ENCODE assay signal across 22 cellular contexts in the genomic region with DNA sequence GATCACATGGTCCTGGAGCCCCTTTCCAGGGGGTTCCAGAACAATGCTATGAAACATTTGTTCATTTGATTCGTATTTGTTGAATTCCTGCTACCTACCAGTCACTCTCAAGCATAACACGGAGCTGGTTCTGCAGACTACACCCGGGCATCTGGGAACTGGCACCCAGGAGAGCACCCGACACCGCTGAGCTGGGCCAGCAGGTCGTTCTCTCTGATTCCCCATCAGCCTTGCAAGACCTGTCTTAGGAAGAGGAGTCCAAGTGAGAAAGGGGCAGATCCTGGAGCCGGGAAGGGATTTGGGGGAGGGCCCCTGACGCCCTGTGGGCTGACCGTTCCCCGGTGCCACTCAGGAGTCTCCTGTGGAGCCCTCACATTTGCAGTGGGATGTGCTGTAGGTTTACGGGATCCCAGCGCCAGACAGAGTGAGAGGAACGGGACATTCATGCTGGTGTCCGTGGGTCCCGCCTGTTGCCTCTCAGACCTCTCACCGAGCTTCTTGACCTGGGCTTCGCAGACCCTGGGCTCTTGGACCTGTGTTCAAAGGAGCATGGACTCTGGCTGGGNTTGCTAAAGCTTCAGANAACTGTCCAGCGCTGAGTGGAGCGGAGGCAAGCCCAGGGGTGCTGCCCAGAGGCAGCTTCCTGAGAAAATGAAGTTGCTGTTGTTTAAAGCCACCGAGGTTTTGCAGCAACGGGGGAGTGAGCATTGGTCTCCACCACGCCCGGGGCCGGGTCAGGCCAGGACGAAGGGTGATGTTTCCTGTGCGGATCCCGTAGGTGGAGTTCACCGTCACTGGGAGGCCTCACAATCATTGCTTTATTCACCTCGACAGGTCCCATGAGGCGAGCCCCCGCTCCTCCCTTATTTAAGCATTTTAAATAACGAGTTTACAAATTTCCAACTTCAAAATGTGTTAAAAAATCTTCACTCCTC. TPM values are rescaled to one million over a fixed set of nuclear protein-coding genes. Genes with fewer than 3 reads are reported as not detected.
DNase-seq lines count a peak whose midpoint lies in the region; ATAC-seq, FAIRE-seq and TF ChIP-seq lines count a peak whose summit lies in the region.
"Had no signal": no experiment of that assay in that cellular context is flagged by ENCODE, and none has a peak within 500 bp of the region (broad histone marks: within the 10 kb centered on the region; RNA-seq: fewer than 3 reads in every experiment).

No MANE protein-coding gene starts in this region.

- H3K4me3 ChIP-seq in HepG2 (replicated peaks in 1 of 3; ENCODE audit: insufficient read depth in 1 of 3, low read depth in 2 of 3, low read length in 3 of 3), result peak overlapping the region in 1 of 3 experiments; percentile 19; a peak in 1 of 6 replicates
- H3K4me3 ChIP-seq in right lobe of liver, result no peak overlapping the region
- no peak overlapping the region for H3K4me3 ChIP-seq in coronary artery
- no peak overlapping the region for H3K4me3 ChIP-seq in upper lobe of right lung
- H3K4me3 ChIP-seq: A549 had no signal

- in situ Hi-C loops in HepG2 (cut with HindIII; ENCODE audit: extremely low pct_ligation_motif_present, low pct_unique_long_range_greater_than_20kb), result no loop called here

- H3K27ac ChIP-seq in HepG2 (ENCODE audit: extremely low read length, insufficient read depth, low read length) (no peak overlapping the region), right lobe of liver (no peak overlapping the region), coronary artery (no peak overlapping the region), upper lobe of right lung (no peak overlapping the region), RWPE1 (no peak overlapping the region)
- H3K27ac ChIP-seq: A549 had no signal

- TF ChIP-seq RAD21 in HepG2 (CRISPR knock-in tag; IDR thresholded peaks at IDR 0.05), result no peak

- FAIRE-seq in HepG2 (lab: Jason Lieb, UNC) (no peak), RCC 7860 (lab: Jason Lieb, UNC) (no peak)
- FAIRE-seq: A549, GM12891, GM18507 had no signal

- H3K9me3 ChIP-seq in HepG2 (ENCODE audit: low read length) (no peaks in the 10 kb centered on the region), right lobe of liver (no peaks in the 10 kb centered on the region), upper lobe of right lung (no peaks in the 10 kb centered on the region)
- H3K9me3 ChIP-seq: A549 had no signal

- H3K4me2 ChIP-seq in HepG2 (ENCODE audit: low read depth, low read length), result peak overlapping the region; percentile 14; the same call in 1 of the 2 replicates
- H3K4me2 ChIP-seq: A549 had no signal

- H3K9ac ChIP-seq in HepG2 (ENCODE audit: insufficient read depth, low read depth, low read length), result no peak overlapping the region

- POLR2A ChIA-PET in HepG2 (lab: Yijun Ruan, JAX) (no interaction called here), RWPE1 (lab: Yijun Ruan, JAX; ENCODE audit: low non-redundant PET) (no interaction called here)

- DNase-seq in HepG2 (ENCODE audit: low spot score) (no peak), right lobe of liver (no peak), coronary artery (ENCODE audit: low spot score) (peak; percentile 69), mesenteric fat pad (ENCODE audit: low spot score) (peak; percentile 57), upper lobe of right lung (peak; percentile 53), RCC 7860 (ENCODE audit: low spot score) (no peak), RWPE1 (ENCODE audit: low spot score) (no peak), NCI-H1105 treated with DMSO at 0.1 percent for 48 hours (lab: John Stamatoyannopoulos, UW) (no peak)
- DNase-seq: CD4-positive, alpha-beta T cell; DMS153; GF-D8; GOT3; KBM-7; NCI-H1417; NCI-H187; NCI-H2107; NCI-H510A; NCI-H748 treated with DMSO at 0.1 percent for 48 hours; OCI-M1 had no signal

- TF ChIP-seq EP300 in HepG2 (IDR thresholded peaks at IDR 0.05; ENCODE audit: low read depth in 2 of 2, low read length in 2 of 2) (no peak), HepG2 (CRISPR knock-in tag; IDR thresholded peaks at IDR 0.05; ENCODE audit: borderline replicate concordance) (no peak)

- intact Hi-C loops in HepG2 (cut with micrococcal nuclease; ENCODE audit: unreplicated experiment), result no loop called here
- intact Hi-C loops in right lobe of liver (cut with DNase I), result no loop called here
- intact Hi-C loops in upper lobe of right lung (cut with DNase I), result no loop called here

- no peaks in the 10 kb centered on the region for H4K20me1 ChIP-seq in HepG2 (ENCODE audit: insufficient read depth, low read length)

- ATAC-seq in HepG2, result peak; percentile 25
- ATAC-seq in right lobe of liver, result no peak
- ATAC-seq in upper lobe of right lung, result no peak

- H3K36me3 ChIP-seq in HepG2 (replicated peaks in 1 of 2; ENCODE audit: control insufficient read depth in 1 of 2, insufficient read depth in 2 of 2, low read length in 2 of 2), result no peaks in the 10 kb centered on the region
- no peaks in the 10 kb centered on the region for H3K36me3 ChIP-seq in right lobe of liver
- no peaks in the 10 kb centered on the region for H3K36me3 ChIP-seq in upper lobe of right lung

- CTCF ChIA-PET in HepG2 (lab: Yijun Ruan, JAX; ENCODE audit: low intra/inter-chr PET ratio, low total read pairs) (no interaction called here), RWPE1 (lab: Yijun Ruan, JAX) (no interaction called here)

- H3K27me3 ChIP-seq in HepG2 (ENCODE audit: control insufficient read depth in 1 of 2, insufficient read depth in 2 of 2, low read length in 2 of 2) (peaks cover 18 to 79% of the 10 kb centered on the region in 2 experiments), right lobe of liver (no peaks in the 10 kb centered on the region), upper lobe of right lung (no peaks in the 10 kb centered on the region)

- no TSS peak for BruUV-seq in HepG2 (replicated peaks; lab: Mats Ljungman, UMichigan)

- TF ChIP-seq POLR2A in HepG2 (IDR thresholded peaks at IDR 0.05; ENCODE audit: insufficient read depth in 1 of 2, low read depth in 2 of 2, low read length in 2 of 2) (no peak), right lobe of liver (IDR thresholded peaks at IDR 0.05) (no peak)

- H3K79me2 ChIP-seq in HepG2 (ENCODE audit: insufficient read depth, low read length), result no peaks in the 10 kb centered on the region

- no peak for TF ChIP-seq CTCF in HepG2 (CRISPR knock-in tag; IDR thresholded peaks at IDR 0.05)
- TF ChIP-seq CTCF in right lobe of liver (IDR thresholded peaks at IDR 0.05), result no peak
- no peak for TF ChIP-seq CTCF in coronary artery (IDR thresholded peaks at IDR 0.05)
- TF ChIP-seq CTCF in upper lobe of right lung (IDR thresholded peaks at IDR 0.05), result no peak
- no peak for TF ChIP-seq CTCF in RWPE1 (conservative IDR thresholded peaks at IDR 0.05; ENCODE audit: low read depth)

- 30% methylated on average over 29 of the region's 32 CpGs for WGBS in HepG2 (ENCODE audit: low lambda C conversion rate)
- WGBS in right lobe of liver (ENCODE audit: insufficient coverage, low coverage, low lambda C conversion rate, missing lambda C conversion rate), result 75% methylated on average over 15 of the region's 32 CpGs

- H3K4me1 ChIP-seq in HepG2 (ENCODE audit: insufficient read depth, low read length) (peaks cover 22% of the 10 kb centered on the region), right lobe of liver (no peaks in the 10 kb centered on the region), upper lobe of right lung (peaks cover 4% of the 10 kb centered on the region)

- H2AFZ ChIP-seq in HepG2 (ENCODE audit: low read length), result no peak overlapping the region

TF ChIP-seq in HepG2, 621 proteins besides CTCF, POLR2A, EP300 and RAD21 (continues in another document):
- no peak for TF ChIP-seq CBX5 (CRISPR knock-in tag; IDR thresholded peaks at IDR 0.05; ENCODE audit: borderline replicate concordance)

RNA-seq across cellular contexts. Expression of gene METRNL, which starts 49.2 kb away (rescaled TPM):
- total RNA-seq in HepG2 (2016; rRNA removed; fragmentation: Illumina TruSeq; extraction: Trizol) (0.66 and 1.2 TPM in 2 replicates), right lobe of liver (10 to 100 TPM in 1 of 6 experiments, 1 to 10 TPM in 5; 2.3 to 18.6 (median 5.9) TPM), mesenteric fat pad (151 TPM), upper lobe of right lung (79.9 TPM)
- total RNA-seq in HepG2 (2016; cell fraction: cytosol; rRNA removed; fragmentation: Illumina TruSeq; extraction: Trizol; ENCODE audit: low read depth), result 0.81 and 1.1 TPM in 2 replicates
- 0.56 and 1.0 TPM in 2 replicates for total RNA-seq in HepG2 (2016; cell fraction: insoluble cytoplasmic fraction; rRNA removed; fragmentation: Illumina TruSeq; extraction: Trizol)
- 1.7 and 2.2 TPM in 2 replicates for total RNA-seq in HepG2 (2016; cell fraction: membrane; rRNA removed; fragmentation: Illumina TruSeq; extraction: Trizol)
- 0.31 TPM in 1 of 2 replicates, not detected in the other for total RNA-seq in HepG2 (2016; cell fraction: nucleus; rRNA removed; fragmentation: Illumina TruSeq; extraction: Trizol)
- 0.84 and 1.4 TPM in 2 replicates for polyA plus RNA-seq in HepG2 (2011; rRNA removed)
- polyA plus RNA-seq in HepG2 (2011; cell fraction: cytosol; rRNA removed), result 2.1 and 2.5 TPM in 2 replicates
- polyA plus RNA-seq in HepG2 (2011; cell fraction: nucleus; rRNA removed), result 1.2 and 1.8 TPM in 2 replicates
- polyA plus RNA-seq in HepG2 (2012), result 0.23 and 0.79 TPM in 2 replicates
- 1.1 and 1.2 TPM in 2 replicates for polyA plus RNA-seq in HepG2 (2016; cell fraction: cytosol; fragmentation: Illumina TruSeq; extraction: Trizol; ENCODE audit: low read depth)
- polyA plus RNA-seq in HepG2 (2016; cell fraction: insoluble cytoplasmic fraction; fragmentation: Illumina TruSeq; extraction: Trizol; ENCODE audit: low read depth), result 0.69 and 0.92 TPM in 2 replicates
- 2.1 TPM in 2 replicates for polyA plus RNA-seq in HepG2 (2016; cell fraction: membrane; fragmentation: Illumina TruSeq; extraction: Trizol; ENCODE audit: low read depth)
- 1.2 and 1.3 TPM in 2 replicates for polyA plus RNA-seq in HepG2 (2016; cell fraction: nucleus; fragmentation: Illumina TruSeq; extraction: Trizol; ENCODE audit: insufficient read depth, low read depth)
- 2.5 and 12.3 TPM in 2 replicates for polyA minus RNA-seq in HepG2 (2011; rRNA and poly(A)+ RNA removed; ENCODE audit: low replicate concordance)
- polyA minus RNA-seq in HepG2 (2011; cell fraction: cytosol; rRNA and poly(A)+ RNA removed), result 2.9 and 4.6 TPM in 2 replicates
- polyA minus RNA-seq in HepG2 (2011; cell fraction: nucleus; rRNA and poly(A)+ RNA removed), result 0.87 and 1.4 TPM in 2 replicates

Comparison
In these comparisons a context has a peak if more than half of its experiments do, and no peak if none do; other contexts are left out.
1. DNase-seq: peak in coronary artery (single experiment), mesenteric fat pad (single experiment) and upper lobe of right lung (single experiment); none in HepG2 (single experiment), right lobe of liver (0 of 3), RCC 7860 (single experiment), RWPE1 (single experiment) and NCI-H1105 treated with DMSO at 0.1 percent for 48 hours (single experiment).